1 cellular context compared by ENCODE assay signal in the genomic region with DNA sequence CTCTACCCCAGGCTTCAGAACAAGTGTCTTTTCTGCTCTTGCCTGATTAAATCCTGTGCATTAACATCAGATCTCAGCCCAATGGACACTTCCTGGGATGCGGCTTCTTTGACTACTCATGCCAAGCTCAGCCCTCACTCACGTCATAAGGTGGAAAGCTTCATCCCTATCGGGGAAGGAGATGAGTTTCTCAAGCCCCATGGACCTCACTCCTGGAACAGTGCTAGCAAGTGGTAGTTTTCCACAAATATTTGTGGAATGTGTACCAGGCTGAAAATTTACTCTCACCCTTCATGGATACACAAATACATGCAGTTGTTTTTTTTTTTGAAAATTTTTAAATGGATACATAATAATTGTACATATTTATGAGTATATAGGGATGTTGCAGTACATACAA.
TF ChIP-seq lines count a peak whose summit lies in the region.

No MANE protein-coding gene starts in this region.

TF ChIP-seq in SK-N-SH treated with all-trans-retinoic acid at 6 μM for 48 hours, 23 proteins besides CTCF, POLR2A, EP300 and RAD21 (continued from another document):
- TF ChIP-seq, protein P1, sequence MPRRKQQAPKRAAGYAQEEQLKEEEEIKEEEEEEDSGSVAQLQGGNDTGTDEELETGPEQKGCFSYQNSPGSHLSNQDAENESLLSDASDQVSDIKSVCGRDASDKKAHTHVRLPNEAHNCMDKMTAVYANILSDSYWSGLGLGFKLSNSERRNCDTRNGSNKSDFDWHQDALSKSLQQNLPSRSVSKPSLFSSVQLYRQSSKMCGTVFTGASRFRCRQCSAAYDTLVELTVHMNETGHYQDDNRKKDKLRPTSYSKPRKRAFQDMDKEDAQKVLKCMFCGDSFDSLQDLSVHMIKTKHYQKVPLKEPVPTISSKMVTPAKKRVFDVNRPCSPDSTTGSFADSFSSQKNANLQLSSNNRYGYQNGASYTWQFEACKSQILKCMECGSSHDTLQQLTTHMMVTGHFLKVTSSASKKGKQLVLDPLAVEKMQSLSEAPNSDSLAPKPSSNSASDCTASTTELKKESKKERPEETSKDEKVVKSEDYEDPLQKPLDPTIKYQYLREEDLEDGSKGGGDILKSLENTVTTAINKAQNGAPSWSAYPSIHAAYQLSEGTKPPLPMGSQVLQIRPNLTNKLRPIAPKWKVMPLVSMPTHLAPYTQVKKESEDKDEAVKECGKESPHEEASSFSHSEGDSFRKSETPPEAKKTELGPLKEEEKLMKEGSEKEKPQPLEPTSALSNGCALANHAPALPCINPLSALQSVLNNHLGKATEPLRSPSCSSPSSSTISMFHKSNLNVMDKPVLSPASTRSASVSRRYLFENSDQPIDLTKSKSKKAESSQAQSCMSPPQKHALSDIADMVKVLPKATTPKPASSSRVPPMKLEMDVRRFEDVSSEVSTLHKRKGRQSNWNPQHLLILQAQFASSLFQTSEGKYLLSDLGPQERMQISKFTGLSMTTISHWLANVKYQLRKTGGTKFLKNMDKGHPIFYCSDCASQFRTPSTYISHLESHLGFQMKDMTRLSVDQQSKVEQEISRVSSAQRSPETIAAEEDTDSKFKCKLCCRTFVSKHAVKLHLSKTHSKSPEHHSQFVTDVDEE (CRISPR knock-in tag; IDR thresholded peaks at IDR 0.05), result no peak
- TF ChIP-seq ISL1 (CRISPR knock-in tag; IDR thresholded peaks at IDR 0.05) (no peak), OSR1 (CRISPR knock-in tag; IDR thresholded peaks at IDR 0.05) (no peak), TCF4 (CRISPR knock-in tag; IDR thresholded peaks at IDR 0.05; ENCODE audit: borderline replicate concordance) (no peak), ZFP30 (CRISPR knock-in tag; IDR thresholded peaks at IDR 0.05) (no peak)
